ENCODE assay signal across 1 cellular context in the genomic region with DNA sequence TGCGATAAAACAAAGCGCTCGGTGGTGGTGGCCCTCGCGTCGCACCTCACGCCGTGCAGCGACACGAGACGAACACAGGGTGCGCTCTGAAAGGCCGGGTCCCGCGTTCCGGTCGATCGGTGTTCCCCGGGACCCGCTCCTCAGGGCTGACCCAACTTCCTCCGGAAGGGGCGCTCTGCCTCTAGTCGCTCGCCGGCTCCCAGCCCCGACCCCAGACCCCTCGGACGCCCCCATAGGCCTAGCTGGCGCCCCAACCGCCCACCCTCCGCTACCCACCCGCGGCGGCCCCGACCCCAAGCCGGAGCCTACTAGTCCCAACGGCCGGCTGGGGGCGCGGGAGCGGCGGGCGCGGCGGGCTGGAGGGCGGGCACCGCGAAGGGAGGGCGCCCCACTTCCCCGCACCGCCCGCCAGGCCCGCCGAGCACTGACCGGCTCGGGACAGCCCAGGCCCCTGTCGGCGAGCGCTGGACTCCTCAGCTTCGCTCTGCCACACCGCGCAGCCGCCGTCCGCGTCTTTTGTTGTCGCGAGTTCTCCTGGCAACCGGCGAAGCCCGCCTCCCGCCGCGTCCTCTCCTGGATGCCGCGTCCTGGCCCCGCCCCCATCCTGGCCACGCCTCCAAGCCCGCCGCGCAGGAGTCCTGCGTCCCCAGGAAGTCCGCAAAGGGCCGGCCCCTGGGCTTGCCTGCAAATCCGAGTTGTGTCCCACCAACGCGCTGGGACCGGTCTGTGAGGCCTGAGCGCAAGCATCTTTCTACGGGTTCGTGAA.
A peak's percentile ranks its signal among the peaks of the same experiment; 100 is the strongest.
TF ChIP-seq lines count a peak whose summit lies in the region.

TSS of gene KIF27 (minus strand) at position 491 of the 766 bp plus-strand sequence. CDS start 5,841 bp downstream, outside the sequence.

TF ChIP-seq in HCT116, 20 proteins besides CTCF, POLR2A, EP300 and RAD21 (continued from another document):
- TF ChIP-seq, protein P1, sequence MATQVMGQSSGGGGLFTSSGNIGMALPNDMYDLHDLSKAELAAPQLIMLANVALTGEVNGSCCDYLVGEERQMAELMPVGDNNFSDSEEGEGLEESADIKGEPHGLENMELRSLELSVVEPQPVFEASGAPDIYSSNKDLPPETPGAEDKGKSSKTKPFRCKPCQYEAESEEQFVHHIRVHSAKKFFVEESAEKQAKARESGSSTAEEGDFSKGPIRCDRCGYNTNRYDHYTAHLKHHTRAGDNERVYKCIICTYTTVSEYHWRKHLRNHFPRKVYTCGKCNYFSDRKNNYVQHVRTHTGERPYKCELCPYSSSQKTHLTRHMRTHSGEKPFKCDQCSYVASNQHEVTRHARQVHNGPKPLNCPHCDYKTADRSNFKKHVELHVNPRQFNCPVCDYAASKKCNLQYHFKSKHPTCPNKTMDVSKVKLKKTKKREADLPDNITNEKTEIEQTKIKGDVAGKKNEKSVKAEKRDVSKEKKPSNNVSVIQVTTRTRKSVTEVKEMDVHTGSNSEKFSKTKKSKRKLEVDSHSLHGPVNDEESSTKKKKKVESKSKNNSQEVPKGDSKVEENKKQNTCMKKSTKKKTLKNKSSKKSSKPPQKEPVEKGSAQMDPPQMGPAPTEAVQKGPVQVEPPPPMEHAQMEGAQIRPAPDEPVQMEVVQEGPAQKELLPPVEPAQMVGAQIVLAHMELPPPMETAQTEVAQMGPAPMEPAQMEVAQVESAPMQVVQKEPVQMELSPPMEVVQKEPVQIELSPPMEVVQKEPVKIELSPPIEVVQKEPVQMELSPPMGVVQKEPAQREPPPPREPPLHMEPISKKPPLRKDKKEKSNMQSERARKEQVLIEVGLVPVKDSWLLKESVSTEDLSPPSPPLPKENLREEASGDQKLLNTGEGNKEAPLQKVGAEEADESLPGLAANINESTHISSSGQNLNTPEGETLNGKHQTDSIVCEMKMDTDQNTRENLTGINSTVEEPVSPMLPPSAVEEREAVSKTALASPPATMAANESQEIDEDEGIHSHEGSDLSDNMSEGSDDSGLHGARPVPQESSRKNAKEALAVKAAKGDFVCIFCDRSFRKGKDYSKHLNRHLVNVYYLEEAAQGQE (IDR thresholded peaks at IDR 0.05; ENCODE audit: low read depth) = no peak
- TF ChIP-seq CEBPB (IDR thresholded peaks at IDR 0.05; ENCODE audit: low read depth) (no peak), SP1 (IDR thresholded peaks at IDR 0.05; ENCODE audit: low read depth) (peak; percentile 52), EZH2 (IDR thresholded peaks at IDR 0.05) (no peak), TCF7L2 (IDR thresholded peaks at IDR 0.05; ENCODE audit: borderline replicate concordance, extremely low read depth, insufficient read depth, insufficient read length) (peak; percentile 46), ZBTB33 (IDR thresholded peaks at IDR 0.05; ENCODE audit: extremely low read depth, insufficient replicate concordance, low read length) (peak; percentile 48), JUND (IDR thresholded peaks at IDR 0.05) (no peak), FOSL1 (IDR thresholded peaks at IDR 0.05; ENCODE audit: low read depth) (no peak), CBX3 (IDR thresholded peaks at IDR 0.05; ENCODE audit: low read depth) (peak; percentile 94), SIN3A (IDR thresholded peaks at IDR 0.05; ENCODE audit: low read depth) (peak; percentile 59), EGR1 (IDR thresholded peaks at IDR 0.05; ENCODE audit: low read depth) (peak; percentile 38; the same call in 1 of the 2 replicates), EZH2phosphoT487 (IDR thresholded peaks at IDR 0.05; ENCODE audit: borderline replicate concordance) (no peak), POLR2AphosphoS5 (IDR thresholded peaks at IDR 0.05; ENCODE audit: low read depth, low read length) (peak; percentile 92)
